23 cellular contexts compared by ENCODE assay signal in genomic region chr2:99605036-99605435, GRCh38.
"Had no signal": no experiment of that assay in that cellular context is flagged by ENCODE, and none has a peak within 500 bp of the region (broad histone marks: within the 10 kb centered on the region; RNA-seq: fewer than 3 reads in every experiment).

No MANE protein-coding gene starts in this region.

- H3K36me3 ChIP-seq: ascending aorta, breast epithelium, lower lobe of right lung had no signal

- DNase-seq: activated CD4-positive, alpha-beta T cell treated with anti-CD3 and anti-CD28 coated beads, Interleukin-2, amount 50 U/mL, for 1 hour; activated CD4-positive, CD25-positive, alpha-beta regulatory T cell treated with anti-CD3 and anti-CD28 coated beads, Interleukin-2, amount 50 U/mL, for 72 hours; activated CD8-positive, alpha-beta memory T cell treated with anti-CD3 and anti-CD28 coated beads, Interleukin-2, amount 50 U/mL, for 4 hours; activated effector memory CD4-positive, alpha-beta T cell treated with Interleukin-2 at 50 U/mL for 16 hours; activated naive CD4-positive, alpha-beta T cell treated with anti-CD3 and anti-CD28 coated beads, Interleukin-2, amount 10 ng/mL, durations not matched to agents 7 days and 5 days; activated naive CD8-positive, alpha-beta T cell treated with anti-CD3 and anti-CD28 coated beads, Interleukin-2, amount 50 U/mL, for 24 hours; activated T-cell treated with anti-CD3 and anti-CD28 coated beads, Interleukin-2, amount 50 U/mL, for 48 hours; cortex of kidney; foreskin fibroblast; hippocampal formation; islet precursor cell; left colon; lower lobe of right lung; nephron progenitor cell; occipital lobe; psoas muscle; right cardiac atrium; stimulated activated CD4-positive, alpha-beta T cell treated with anti-CD3 and anti-CD28 coated beads, Interleukin-2, amount 100 ng/mL, for 48 hours; stimulated activated naive CD8-positive, alpha-beta T cell treated with anti-CD3 and anti-CD28 coated beads, Interleukin-15, amount 100 ng/mL, for 72 hours had no signal

- H3K9me3 ChIP-seq: ascending aorta, breast epithelium, lower lobe of right lung, psoas muscle had no signal

- H3K4me1 ChIP-seq: breast epithelium, lower lobe of right lung, psoas muscle had no signal

- H3K27me3 ChIP-seq: ascending aorta, breast epithelium had no signal

- H3K4me3 ChIP-seq: ascending aorta, breast epithelium, lower lobe of right lung, psoas muscle, skin epidermis had no signal

- H3K27ac ChIP-seq: ascending aorta, breast epithelium, lower lobe of right lung, psoas muscle, skin epidermis, VCaP had no signal

- ATAC-seq: activated naive CD8-positive, alpha-beta T cell treated with anti-CD3 and anti-CD28 coated beads, Interleukin-2, amount 50 U/mL, for 24 hours; left colon; lower lobe of right lung; psoas muscle; right cardiac atrium; stimulated activated naive CD8-positive, alpha-beta T cell treated with anti-CD3 and anti-CD28 coated beads, Interleukin-15, amount 100 ng/mL, for 72 hours had no signal
